In the genomic region with DNA sequence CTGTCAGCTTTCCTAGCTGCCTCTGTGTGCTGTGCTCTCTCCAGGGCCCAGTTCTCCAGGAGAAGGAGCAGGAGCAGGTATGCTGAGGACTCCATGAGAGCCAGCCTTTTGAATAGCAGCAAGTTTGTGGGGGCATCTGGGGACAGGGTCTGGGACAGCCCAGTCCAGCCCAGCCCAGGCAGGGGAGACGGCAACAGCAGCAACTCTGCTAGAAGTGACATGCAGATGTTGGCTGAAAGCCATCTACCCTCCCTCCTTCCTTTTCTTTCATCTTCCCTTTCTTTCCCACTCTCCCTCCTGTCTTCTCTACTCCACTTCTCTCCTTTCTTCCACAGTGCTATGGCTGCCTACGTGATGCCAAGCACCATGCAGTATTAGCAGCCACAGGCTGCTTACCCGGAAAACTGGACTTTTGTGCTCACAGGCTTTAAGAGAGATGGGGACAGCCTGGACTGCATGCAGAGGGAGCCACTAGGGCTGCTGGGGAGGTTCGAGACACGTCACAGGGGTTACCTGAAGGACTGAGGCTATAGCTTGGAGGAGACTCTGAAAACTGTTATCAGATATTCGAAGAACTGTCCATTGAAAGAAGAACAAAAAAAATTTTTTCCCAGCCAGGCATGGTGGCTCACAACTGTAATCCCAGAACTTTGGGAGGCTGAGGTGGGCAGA, we compare ENCODE assay signal across 16 cellular contexts. TPM values are rescaled to one million over a fixed set of nuclear protein-coding genes. Genes with fewer than 3 reads are reported as not detected.
DNase-seq lines count a peak whose midpoint lies in the region; ATAC-seq and TF ChIP-seq lines count a peak whose summit lies in the region.
"Had no signal": no experiment of that assay in that cellular context is flagged by ENCODE, and none has a peak within 500 bp of the region (broad histone marks: within the 10 kb centered on the region; RNA-seq: fewer than 3 reads in every experiment).

No MANE protein-coding gene starts in this region.

- no peak overlapping the region for H3K4me3 Mint-ChIP-seq in central memory CD8-positive, alpha-beta T cell
- H3K4me3 Mint-ChIP-seq: H9 had no signal

- H3K36me3 Mint-ChIP-seq in central memory CD8-positive, alpha-beta T cell (ENCODE audit: insufficient read depth), result peaks cover 5% of the 10 kb centered on the region

- no peak for DNase-seq in left ventricle myocardium superior
- no peak for DNase-seq in right atrium auricular region (ENCODE audit: low spot score)
- no peak for DNase-seq in Panc1 (ENCODE audit: low read depth, low spot score)
- DNase-seq in central memory CD8-positive, alpha-beta T cell (ENCODE audit: low spot score in 2 of 2), result no peak
- DNase-seq in stimulated activated CD4-positive, alpha-beta T cell treated with anti-CD3 and anti-CD28 coated beads, Interleukin-4, amount 100 ng/mL, for 24 hours, result no peak
- no peak for DNase-seq in kidney tubule cell (ENCODE audit: low spot score)
- DNase-seq: H9, KG1, NCI-H1417 treated with DMSO at 0.1 percent for 48 hours, NCI-H446 treated with DMSO at 0.1 percent for 48 hours, WERI-Rb-1 had no signal

- no peaks in the 10 kb centered on the region for H3K27me3 ChIP-seq in right atrium auricular region
- no peaks in the 10 kb centered on the region for H3K27me3 ChIP-seq in Panc1 (ENCODE audit: control insufficient read depth, insufficient read depth, low read length)
- H3K27me3 ChIP-seq: adrenal gland had no signal

- peaks cover 36% of the 10 kb centered on the region for H3K4me1 Mint-ChIP-seq in central memory CD8-positive, alpha-beta T cell

- CTCF ChIA-PET in Panc1 (lab: Charles Lee), result interaction anchor here (0.7 kb wide), 1 partner anchor 16 kb away, joined by 4 read pairs; no protein-coding TSS in a partner anchor

- in situ Hi-C loops in Panc1 (cut with HindIII; ENCODE audit: low pct_unique_long_range_greater_than_20kb, low sequenced_read_pairs), result no loop called here

- H3K4me3 ChIP-seq in right atrium auricular region (no peak overlapping the region), Panc1 (ENCODE audit: low read depth in 2 of 2, low read length in 2 of 2) (no peak overlapping the region)
- H3K4me3 ChIP-seq: adrenal gland, coronary artery had no signal

- H3K9me3 Mint-ChIP-seq in central memory CD8-positive, alpha-beta T cell, result no peaks in the 10 kb centered on the region

- H3K27ac ChIP-seq in right atrium auricular region, result no peak overlapping the region
- peak overlapping the region; percentile 99 for H3K27ac ChIP-seq in Panc1 (ENCODE audit: low read length)
- peak overlapping the region; percentile 82 for H3K27ac ChIP-seq in temporal lobe (ENCODE audit: low read depth, low read length)
- H3K27ac ChIP-seq: adrenal gland, coronary artery, parathyroid adenoma, WERI-Rb-1 had no signal

- POLR2A ChIA-PET in Panc1 (lab: Charles Lee), result no interaction called here

- intact Hi-C loops in left ventricle myocardium superior (cut with micrococcal nuclease) (no loop called here), Panc1 (cut with micrococcal nuclease; ENCODE audit: unreplicated experiment) (no loop called here)

- no peak for TF ChIP-seq CTCF in right atrium auricular region (IDR thresholded peaks at IDR 0.05)
- no peak for TF ChIP-seq CTCF in Panc1 (IDR thresholded peaks at IDR 0.05)

- H3K36me3 ChIP-seq in right atrium auricular region, result no peaks in the 10 kb centered on the region
- no peaks in the 10 kb centered on the region for H3K36me3 ChIP-seq in Panc1 (ENCODE audit: control insufficient read depth, insufficient read depth, low read length)
- H3K36me3 ChIP-seq: adrenal gland, WERI-Rb-1 had no signal

- BruUV-seq in Panc1 (replicated peaks; lab: Mats Ljungman, UMichigan), result no TSS peak

- H3K27me3 Mint-ChIP-seq in central memory CD8-positive, alpha-beta T cell, result no peaks in the 10 kb centered on the region

- H3K9me3 ChIP-seq in right atrium auricular region, result no peaks in the 10 kb centered on the region
- no peaks in the 10 kb centered on the region for H3K9me3 ChIP-seq in Panc1 (ENCODE audit: control insufficient read depth, insufficient read depth, low read depth, low read length)
- H3K9me3 ChIP-seq: adrenal gland had no signal

- ATAC-seq in left ventricle myocardium superior (peak; percentile 26), Panc1 (peak; percentile 7; the same call in 1 of the 2 replicates), GM21786 (IDR thresholded peaks at IDR 0.05; ENCODE audit: unreplicated experiment) (no peak)
- no peak for ATAC-seq in central memory CD8-positive, alpha-beta T cell (replicated peaks; ENCODE audit: extremely low read depth, poor library complexity, severe bottlenecking)

- H3K27ac Mint-ChIP-seq in central memory CD8-positive, alpha-beta T cell (ENCODE audit: low read depth), result peak overlapping the region; percentile 88
- H3K27ac Mint-ChIP-seq: H9 had no signal

- H3K4me1 ChIP-seq in right atrium auricular region, result no peaks in the 10 kb centered on the region
- H3K4me1 ChIP-seq in Panc1 (ENCODE audit: control insufficient read depth, insufficient read depth, low read length), result peaks cover 68% of the 10 kb centered on the region
- H3K4me1 ChIP-seq: parathyroid adenoma had no signal

RNA-seq across cellular contexts. Expression of a gene that starts 23.8 kb away (rescaled TPM):
- total RNA-seq in left ventricle myocardium superior (119 TPM), right atrium auricular region (100 to 1,000 TPM; 139 to 204 TPM), Panc1 (2021; ENCODE audit: unreplicated experiment) (683 TPM), temporal lobe (517 TPM)
- polyA plus RNA-seq in Panc1 (2012; ENCODE audit: insufficient read length), result 719 TPM

Comparison
In these comparisons a context has a peak if more than half of its experiments do, and no peak if none do; other contexts are left out.
1. ATAC-seq: peak in left ventricle myocardium superior (single experiment) and Panc1 (single experiment); none in central memory CD8-positive, alpha-beta T cell (single experiment) and GM21786 (single experiment).
2. H3K27ac ChIP-seq: peak in Panc1 (single experiment) and temporal lobe (single experiment); none in right atrium auricular region (0 of 2).